ENCODE assay signal across 1 cellular context in the genomic region with DNA sequence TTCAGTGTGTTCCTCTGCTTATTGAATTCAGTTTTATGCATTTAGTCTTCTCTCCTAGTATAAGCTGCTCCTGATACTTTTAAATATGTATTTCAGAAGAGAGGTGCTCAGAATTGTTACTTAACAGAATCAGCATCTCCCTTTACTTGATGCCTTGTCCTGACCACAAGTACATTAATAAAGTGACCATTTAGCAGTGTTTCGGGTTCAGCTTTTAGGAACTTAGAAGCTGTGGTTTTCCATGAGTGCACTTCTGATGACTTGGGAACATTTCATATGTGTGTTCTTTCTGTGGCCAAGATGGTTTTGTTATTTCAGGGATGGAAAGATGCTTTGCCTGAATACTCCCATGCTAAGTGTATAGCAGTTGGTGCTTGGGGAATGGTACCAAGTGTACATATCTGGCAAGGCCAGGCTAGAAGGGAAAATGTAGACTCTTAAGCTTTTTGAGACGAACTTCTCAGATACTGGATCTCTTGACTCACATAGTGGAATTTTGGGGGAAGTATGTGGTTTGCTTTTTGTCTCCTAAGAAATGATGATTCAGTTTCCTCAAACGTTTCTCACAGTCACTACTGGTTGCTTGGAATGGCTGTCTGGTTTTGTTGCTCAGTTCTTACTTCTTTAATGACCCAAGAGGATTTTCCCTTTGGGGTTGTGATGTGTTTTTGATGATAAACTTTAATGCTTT.
A peak's percentile ranks its signal among the peaks of the same experiment; 100 is the strongest.
TF ChIP-seq lines count a peak whose summit lies in the region.

No MANE protein-coding gene starts in this region.

TF ChIP-seq in endothelial cell of umbilical vein, 7 proteins besides CTCF, POLR2A, EP300 and RAD21:
- peak; percentile 68 for TF ChIP-seq FOS (IDR thresholded peaks at IDR 0.05; ENCODE audit: borderline replicate concordance, insufficient read depth, low read length)
- TF ChIP-seq POLR2AphosphoS5 (IDR thresholded peaks at IDR 0.05; ENCODE audit: insufficient read depth, low read depth, low read length): peak; percentile 45
- TF ChIP-seq GATA2 (IDR thresholded peaks at IDR 0.05; ENCODE audit: insufficient read depth, insufficient read length, low read depth, low read length): peak; percentile 43
- no peak for TF ChIP-seq EZH2 (IDR thresholded peaks at IDR 0.05; ENCODE audit: borderline replicate concordance, low read depth, low read length, severe bottlenecking)
- TF ChIP-seq MAX (IDR thresholded peaks at IDR 0.05; ENCODE audit: insufficient read depth, insufficient read length): no peak
- TF ChIP-seq JUN (IDR thresholded peaks at IDR 0.05; ENCODE audit: borderline replicate concordance, insufficient read depth, insufficient read length, low read depth): peak; percentile 60
